18 cellular contexts compared by ENCODE assay signal in genomic region chr2:2682700-2683342, GRCh38.
"Had no signal": no experiment of that assay in that cellular context is flagged by ENCODE, and none has a peak within 500 bp of the region (broad histone marks: within the 10 kb centered on the region; RNA-seq: fewer than 3 reads in every experiment).

No MANE protein-coding gene starts in this region.

- H3K4me3 ChIP-seq: adrenal gland, gastroesophageal sphincter, heart left ventricle, lung, testis had no signal

- ATAC-seq: esophagus mucosa, gastroesophageal sphincter, heart left ventricle, left lobe of liver had no signal

- H3K27me3 ChIP-seq: adrenal gland, gastroesophageal sphincter, testis had no signal

- H3K27ac Mint-ChIP-seq: type B pancreatic cell had no signal

- H3K27ac ChIP-seq: adrenal gland, gastroesophageal sphincter, heart left ventricle, testis had no signal

- H3K36me3 ChIP-seq: adrenal gland, gastroesophageal sphincter, heart left ventricle had no signal

- H3K9me3 ChIP-seq: adrenal gland, gastroesophageal sphincter, heart left ventricle, testis had no signal

- FAIRE-seq: bronchial epithelial cell, kidney had no signal

- H3K9me3 Mint-ChIP-seq: activated naive CD4-positive, alpha-beta T cell treated with anti-CD3 and anti-CD28 coated beads, Interleukin-2, amount 50 U/mL, for 72 hours; nephron; type B pancreatic cell had no signal

- H3K4me3 Mint-ChIP-seq: nephron, type B pancreatic cell had no signal

- DNase-seq: activated CD4-positive, CD25-positive, alpha-beta regulatory T cell treated with anti-CD3 and anti-CD28 coated beads, Interleukin-2, amount 50 U/mL, for 72 hours; activated gamma-delta T cell; adrenal gland; cerebellar nuclear complex; cortex of kidney; heart left ventricle; kidney; stimulated activated CD4-positive, alpha-beta T cell treated with anti-CD3 and anti-CD28 coated beads, Interleukin-2, amount 100 ng/mL, for 24 hours; T1000; testis had no signal

- H3K36me3 Mint-ChIP-seq: activated naive CD4-positive, alpha-beta T cell treated with anti-CD3 and anti-CD28 coated beads, Interleukin-2, amount 50 U/mL, for 72 hours; type B pancreatic cell had no signal

- H3K4me1 ChIP-seq: adrenal gland, gastroesophageal sphincter, heart left ventricle, testis had no signal
